9 cellular contexts compared by ENCODE assay signal in genomic region chr11:405976-406795, GRCh38. TPM values are rescaled to one million over a fixed set of nuclear protein-coding genes. Genes with fewer than 3 reads are reported as not detected.
DNase-seq lines count a peak whose midpoint lies in the region; ATAC-seq and TF ChIP-seq lines count a peak whose summit lies in the region.
"Had no signal": no experiment of that assay in that cellular context is flagged by ENCODE, and none has a peak within 500 bp of the region (broad histone marks: within the 10 kb centered on the region; RNA-seq: fewer than 3 reads in every experiment).

No MANE protein-coding gene starts in this region.

- peak overlapping the region; percentile 18 for H3K4me3 Mint-ChIP-seq in activated CD8-positive, alpha-beta T cell treated with anti-CD3 and anti-CD28 coated beads, Interleukin-2, amount 10 ng/mL, durations not matched to agents 7 days and 5 days

- no peak for DNase-seq in activated CD8-positive, alpha-beta T cell treated with anti-CD3 and anti-CD28 coated beads, Interleukin-2, amount 10 ng/mL, durations not matched to agents 7 days and 5 days
- no peak for DNase-seq in smooth muscle cell (lab: John Stamatoyannopoulos, UW; ENCODE audit: unreplicated experiment)
- DNase-seq in RPMI8226 = no peak
- DNase-seq in NCI-H446 treated with DMSO at 0.1 percent for 48 hours (lab: John Stamatoyannopoulos, UW) = no peak
- DNase-seq in effector CD4-positive, alpha-beta T cell = no peak
- DNase-seq: amniotic stem cell had no signal

- POLR2A ChIA-PET in activated CD8-positive, alpha-beta T cell treated with anti-CD3 and anti-CD28 coated beads, Interleukin-2, amount 10 ng/mL, durations not matched to agents 7 days and 5 days (lab: Charles Lee) = interaction anchor here (0.9 to 3.2 kb wide), 7 partner anchors 9 to 139 kb away, joined by 3 to 21 read pairs (median 6); partner anchors contain the start of genes PTDSS2 and SIGIRR

- H3K4me3 ChIP-seq in iPS-18a (ENCODE audit: low read length) (peak overlapping the region; percentile 50), smooth muscle cell (peak overlapping the region; percentile 56)

- H3F3A ChIP-seq in smooth muscle cell (ENCODE audit: low read depth) = no peaks in the 10 kb centered on the region

- CTCF ChIA-PET in activated CD8-positive, alpha-beta T cell treated with anti-CD3 and anti-CD28 coated beads, Interleukin-2, amount 10 ng/mL, durations not matched to agents 7 days and 5 days (lab: Charles Lee) = interaction anchor here (1.3 to 3.2 kb wide), 7 partner anchors 9 to 156 kb away, joined by 3 to 29 read pairs (median 6); partner anchors contain the start of genes PTDSS2 and SIGIRR

- H3K9ac ChIP-seq in iPS-18a (ENCODE audit: low read length) (no peak overlapping the region), smooth muscle cell (ENCODE audit: low read depth) (no peak overlapping the region)

- H3K27ac ChIP-seq in iPS-18a (ENCODE audit: low read length) (no peak overlapping the region), smooth muscle cell (ENCODE audit: low read depth) (no peak overlapping the region)

- H2AFZ ChIP-seq in smooth muscle cell (ENCODE audit: low read depth) = no peak overlapping the region

- ATAC-seq in GM18867 (IDR thresholded peaks at IDR 0.05; ENCODE audit: unreplicated experiment) = peak; percentile 4
- no peak for ATAC-seq in activated CD8-positive, alpha-beta T cell treated with anti-CD3 and anti-CD28 coated beads, Interleukin-2, amount 10 ng/mL, durations not matched to agents 7 days and 5 days
- no peak for ATAC-seq in HG02588 (IDR thresholded peaks at IDR 0.05; ENCODE audit: unreplicated experiment)

- peaks cover 4% of the 10 kb centered on the region for H3K36me3 Mint-ChIP-seq in activated CD8-positive, alpha-beta T cell treated with anti-CD3 and anti-CD28 coated beads, Interleukin-2, amount 10 ng/mL, durations not matched to agents 7 days and 5 days (ENCODE audit: low read depth)

- H3K27me3 Mint-ChIP-seq in activated CD8-positive, alpha-beta T cell treated with anti-CD3 and anti-CD28 coated beads, Interleukin-2, amount 10 ng/mL, durations not matched to agents 7 days and 5 days (ENCODE audit: low read depth) = no peaks in the 10 kb centered on the region

- H3K9me3 ChIP-seq in iPS-18a (ENCODE audit: control insufficient read depth, low read depth, low read length) (no peaks in the 10 kb centered on the region), smooth muscle cell (replicated peaks; ENCODE audit: low read depth) (no peaks in the 10 kb centered on the region)

- no peaks in the 10 kb centered on the region for H3K36me3 ChIP-seq in iPS-18a (ENCODE audit: control insufficient read depth, low read depth, low read length)
- H3K36me3 ChIP-seq in smooth muscle cell (ENCODE audit: low read depth) = no peaks in the 10 kb centered on the region

- H3K27me3 ChIP-seq in iPS-18a (ENCODE audit: control insufficient read depth, insufficient read depth, low read length) = peaks cover 5% of the 10 kb centered on the region
- no peaks in the 10 kb centered on the region for H3K27me3 ChIP-seq in smooth muscle cell (ENCODE audit: low read depth)

- H3K4me1 Mint-ChIP-seq in activated CD8-positive, alpha-beta T cell treated with anti-CD3 and anti-CD28 coated beads, Interleukin-2, amount 10 ng/mL, durations not matched to agents 7 days and 5 days (ENCODE audit: low read depth) = peaks cover 16% of the 10 kb centered on the region

- 88% methylated on average over 34 of the region's 44 CpGs for WGBS in smooth muscle cell (ENCODE audit: low lambda C conversion rate)

- no peak for TF ChIP-seq CTCF in smooth muscle cell (IDR thresholded peaks at IDR 0.05; ENCODE audit: borderline replicate concordance, insufficient read depth, poor library complexity, severe bottlenecking)

- H3K4me2 ChIP-seq in smooth muscle cell = peak overlapping the region; percentile 89

- no peaks in the 10 kb centered on the region for H4K20me1 ChIP-seq in smooth muscle cell (ENCODE audit: low read depth)

- H3K4me1 ChIP-seq in iPS-18a (ENCODE audit: control insufficient read depth, low read depth, low read length) (no peaks in the 10 kb centered on the region), smooth muscle cell (ENCODE audit: low read depth) (no peaks in the 10 kb centered on the region)

- H3K9me3 Mint-ChIP-seq in activated CD8-positive, alpha-beta T cell treated with anti-CD3 and anti-CD28 coated beads, Interleukin-2, amount 10 ng/mL, durations not matched to agents 7 days and 5 days (ENCODE audit: insufficient read depth) = no peaks in the 10 kb centered on the region

- no peaks in the 10 kb centered on the region for H3K79me2 ChIP-seq in smooth muscle cell (ENCODE audit: low read depth)

- H3K27ac Mint-ChIP-seq in activated CD8-positive, alpha-beta T cell treated with anti-CD3 and anti-CD28 coated beads, Interleukin-2, amount 10 ng/mL, durations not matched to agents 7 days and 5 days = no peak overlapping the region

RNA-seq across cellular contexts. Expression of gene SIGIRR, which starts 8.6 kb away (rescaled TPM):
- 100 to 1,000 TPM; 160 to 168 TPM for total RNA-seq in activated CD8-positive, alpha-beta T cell treated with anti-CD3 and anti-CD28 coated beads, Interleukin-2, amount 10 ng/mL, durations not matched to agents 7 days and 5 days
- total RNA-seq in smooth muscle cell = 15.3 and 18.3 TPM in 2 replicates
- polyA plus RNA-seq in smooth muscle cell = 26.3 and 29.4 TPM in 2 replicates

RNA-seq across cellular contexts. Expression of gene PKP3, which starts 12.2 kb away (rescaled TPM):
- under 1 TPM in 1 of 2 experiments, not detected in 1; 0.13 TPM for total RNA-seq in activated CD8-positive, alpha-beta T cell treated with anti-CD3 and anti-CD28 coated beads, Interleukin-2, amount 10 ng/mL, durations not matched to agents 7 days and 5 days
- total RNA-seq in smooth muscle cell = 32.0 and 61.2 TPM in 2 replicates
- polyA plus RNA-seq in smooth muscle cell = 24.6 and 69.9 TPM in 2 replicates

RNA-seq across cellular contexts. Expression of gene ANO9, which starts 35.6 kb away (rescaled TPM):
- 10 to 100 TPM; 72.6 to 78.9 TPM for total RNA-seq in activated CD8-positive, alpha-beta T cell treated with anti-CD3 and anti-CD28 coated beads, Interleukin-2, amount 10 ng/mL, durations not matched to agents 7 days and 5 days
- total RNA-seq in smooth muscle cell = 0.67 and 1.4 TPM in 2 replicates
- 1.5 and 7.1 TPM in 2 replicates for polyA plus RNA-seq in smooth muscle cell

RNA-seq across cellular contexts. Expression of gene B4GALNT4, which starts 36.9 kb away (rescaled TPM):
- under 1 TPM; 0.26 to 0.52 TPM for total RNA-seq in activated CD8-positive, alpha-beta T cell treated with anti-CD3 and anti-CD28 coated beads, Interleukin-2, amount 10 ng/mL, durations not matched to agents 7 days and 5 days
- 21.9 and 48.8 TPM in 2 replicates for total RNA-seq in smooth muscle cell
- 44.9 and 45.8 TPM in 2 replicates for polyA plus RNA-seq in smooth muscle cell

RNA-seq across cellular contexts. Expression of gene PTDSS2, which starts 43.9 kb away (rescaled TPM):
- 10 to 100 TPM; 24.6 to 26.1 TPM for total RNA-seq in activated CD8-positive, alpha-beta T cell treated with anti-CD3 and anti-CD28 coated beads, Interleukin-2, amount 10 ng/mL, durations not matched to agents 7 days and 5 days
- 15.2 and 20.7 TPM in 2 replicates for total RNA-seq in smooth muscle cell
- polyA plus RNA-seq in smooth muscle cell = 25.2 and 33.5 TPM in 2 replicates

Comparison
In these comparisons a context has a peak if more than half of its experiments do, and no peak if none do; other contexts are left out.
1. RNA of gene PKP3, which starts 12.2 kb away (total RNA-seq): 32.0 to 61.2 TPM in smooth muscle cell; 0.13 TPM in activated CD8-positive, alpha-beta T cell treated with anti-CD3 and anti-CD28 coated beads, Interleukin-2, amount 10 ng/mL, durations not matched to agents 7 days and 5 days; every median in the first group is over 10 times any median in the second.
2. RNA of gene ANO9, which starts 35.6 kb away (total RNA-seq): 72.6 to 78.9 TPM in activated CD8-positive, alpha-beta T cell treated with anti-CD3 and anti-CD28 coated beads, Interleukin-2, amount 10 ng/mL, durations not matched to agents 7 days and 5 days; 0.67 to 1.4 TPM in smooth muscle cell; every median in the first group is over 10 times any median in the second.